ENCODE assay signal across 16 cellular contexts in genomic region chr22:19473578-19473977, GRCh38. TPM values are rescaled to one million over a fixed set of nuclear protein-coding genes. Genes with fewer than 3 reads are reported as not detected.
DNase-seq lines count a peak whose midpoint lies in the region; TF ChIP-seq lines count a peak whose summit lies in the region.
"Had no signal": no experiment of that assay in that cellular context is flagged by ENCODE, and none has a peak within 500 bp of the region (broad histone marks: within the 10 kb centered on the region; RNA-seq: fewer than 3 reads in every experiment).

No MANE protein-coding gene starts in this region.

- peaks cover 78% of the 10 kb centered on the region for H3K36me3 ChIP-seq in BLaER1
- H3K36me3 ChIP-seq in CD4-positive, alpha-beta memory T cell (ENCODE audit: insufficient read depth, low read length): peaks cover 49% of the 10 kb centered on the region

- H3K4me1 Mint-ChIP-seq in activated CD4-positive, alpha-beta memory T cell treated with anti-CD3 and anti-CD28 coated beads for 36 hours (ENCODE audit: low read depth): peaks cover 19% of the 10 kb centered on the region
- peaks cover 23 to 34% of the 10 kb centered on the region in 2 donors for H3K4me1 Mint-ChIP-seq in immature natural killer cell
- H3K4me1 Mint-ChIP-seq in CD4-positive, alpha-beta memory T cell: peaks cover 16 to 29% (median 27%) of the 10 kb centered on the region in 4 donors

- peak; percentile 15 for TF ChIP-seq CTCF in astrocyte of the cerebellum (IDR thresholded peaks at IDR 0.05; ENCODE audit: low read depth, low read length, missing control alignments)

- CTCF ChIA-PET in activated CD4-positive, alpha-beta memory T cell treated with anti-CD3 and anti-CD28 coated beads for 36 hours (lab: Charles Lee): interaction anchor here (0.9 to 1.2 kb wide), 2 partner anchors 29 to 156 kb away, joined by 3 to 4 read pairs; no protein-coding TSS in a partner anchor
- CTCF ChIA-PET in CD4-positive, alpha-beta memory T cell (lab: Charles Lee; ENCODE audit: partially characterized antibody): interaction anchor here (1.1 kb wide), 1 partner anchor 11 kb away, joined by 3 read pairs; no protein-coding TSS in a partner anchor

- DNase-seq in HT-29 (ENCODE audit: low spot score) (peak; percentile 6), astrocyte of the cerebellum (ENCODE audit: low read depth) (no peak), iris pigment epithelial cell (ENCODE audit: low read depth) (peak; percentile 28), immature natural killer cell (no peak), iPS-NIHi11 (ENCODE audit: low spot score) (no peak)
- no peak for DNase-seq in activated CD4-positive, alpha-beta memory T cell treated with anti-CD3 and anti-CD28 coated beads for 36 hours
- no peak for DNase-seq in CD4-positive, alpha-beta memory T cell
- DNase-seq: activated CD4-positive, CD25-positive, alpha-beta regulatory T cell; DMS153; effector memory CD8-positive, alpha-beta T cell; NCI-H1436 treated with DMSO at 0.1 percent for 48 hours; NCI-H510A; stimulated activated naive B cell treated with anti-CD40 and anti-IgM and Interleukin-4, amounts not matched to agents 10 μg/mL and 1 μg/mL and 100 μg/mL, for 72 hours had no signal

- no peaks in the 10 kb centered on the region for H3K9me3 ChIP-seq in BLaER1
- no peaks in the 10 kb centered on the region for H3K9me3 ChIP-seq in CD4-positive, alpha-beta memory T cell (ENCODE audit: control insufficient read depth in 1 of 2, low read length in 2 of 2)

- peaks cover 45% of the 10 kb centered on the region for H3K36me3 Mint-ChIP-seq in activated CD4-positive, alpha-beta memory T cell treated with anti-CD3 and anti-CD28 coated beads for 36 hours
- H3K36me3 Mint-ChIP-seq in immature natural killer cell: peaks cover 3 to 24% (median 4%) of the 10 kb centered on the region in 3 donors
- peaks cover 46 to 64% of the 10 kb centered on the region in 2 donors for H3K36me3 Mint-ChIP-seq in CD4-positive, alpha-beta memory T cell

- POLR2A ChIA-PET in activated CD4-positive, alpha-beta memory T cell treated with anti-CD3 and anti-CD28 coated beads for 36 hours (lab: Charles Lee): no interaction called here
- POLR2A ChIA-PET in CD4-positive, alpha-beta memory T cell (lab: Charles Lee; ENCODE audit: partially characterized antibody): interaction anchor here (1.8 kb wide), 1 partner anchor 25 kb away, joined by 6 read pairs; the partner anchor contains the start of gene C22orf39

- in situ Hi-C loops in astrocyte of the cerebellum (cut with HindIII; ENCODE audit: low sequenced_read_pairs): no loop called here

- no peaks in the 10 kb centered on the region for H3K27me3 Mint-ChIP-seq in activated CD4-positive, alpha-beta memory T cell treated with anti-CD3 and anti-CD28 coated beads for 36 hours
- peaks cover 0 to 4% (median 4%) of the 10 kb centered on the region in 3 donors for H3K27me3 Mint-ChIP-seq in immature natural killer cell (ENCODE audit: low read depth in 3 of 3)
- H3K27me3 Mint-ChIP-seq in CD4-positive, alpha-beta memory T cell: no peaks in the 10 kb centered on the region
- H3K27me3 Mint-ChIP-seq: B cell; effector memory CD8-positive, alpha-beta T cell; stimulated activated naive B cell treated with anti-CD40 and anti-IgM and Interleukin-4, amounts not matched to agents 10 μg/mL and 1 μg/mL and 100 μg/mL, for 72 hours had no signal

- no peak overlapping the region for H3K27ac Mint-ChIP-seq in activated CD4-positive, alpha-beta memory T cell treated with anti-CD3 and anti-CD28 coated beads for 36 hours
- no peak overlapping the region for H3K27ac Mint-ChIP-seq in immature natural killer cell
- H3K27ac Mint-ChIP-seq in CD4-positive, alpha-beta memory T cell: no peak overlapping the region
- H3K27ac Mint-ChIP-seq: B cell had no signal

- no peaks in the 10 kb centered on the region for H3K9me3 Mint-ChIP-seq in activated CD4-positive, alpha-beta memory T cell treated with anti-CD3 and anti-CD28 coated beads for 36 hours
- H3K9me3 Mint-ChIP-seq in immature natural killer cell: no peaks in the 10 kb centered on the region
- no peaks in the 10 kb centered on the region for H3K9me3 Mint-ChIP-seq in CD4-positive, alpha-beta memory T cell
- H3K9me3 Mint-ChIP-seq: effector memory CD8-positive, alpha-beta T cell; stimulated activated naive B cell treated with anti-CD40 and anti-IgM and Interleukin-4, amounts not matched to agents 10 μg/mL and 1 μg/mL and 100 μg/mL, for 72 hours had no signal

- no peak overlapping the region for H3K27ac ChIP-seq in BLaER1
- H3K27ac ChIP-seq in CD4-positive, alpha-beta memory T cell (ENCODE audit: low read depth, low read length): no peak overlapping the region
- H3K27ac ChIP-seq: skin epidermis had no signal

- peaks cover 87% of the 10 kb centered on the region for H4K20me1 ChIP-seq in BLaER1

- H3K4me3 ChIP-seq in BLaER1: no peak overlapping the region
- H3K4me3 ChIP-seq in astrocyte of the cerebellum (ENCODE audit: low read depth, low read length): no peak overlapping the region
- no peak overlapping the region for H3K4me3 ChIP-seq in CD4-positive, alpha-beta memory T cell (ENCODE audit: low read length in 2 of 2)
- H3K4me3 ChIP-seq: skin epidermis had no signal

- H3K4me2 ChIP-seq in BLaER1: no peak overlapping the region

- H3K27me3 ChIP-seq in BLaER1: no peaks in the 10 kb centered on the region
- no peaks in the 10 kb centered on the region for H3K27me3 ChIP-seq in CD4-positive, alpha-beta memory T cell (ENCODE audit: insufficient read depth, low read length)

- intact Hi-C loops in activated CD4-positive, alpha-beta memory T cell treated with anti-CD3 and anti-CD28 coated beads for 36 hours (cut with micrococcal nuclease): no loop called here
- intact Hi-C loops in CD4-positive, alpha-beta memory T cell (cut with micrococcal nuclease): no loop called here

- peaks cover 26% of the 10 kb centered on the region for H3K4me1 ChIP-seq in BLaER1
- peaks cover 13% of the 10 kb centered on the region for H3K4me1 ChIP-seq in CD4-positive, alpha-beta memory T cell (ENCODE audit: insufficient read depth, low read length)

- 0 out of 2 replicates have a peak overlapping the region, but pooled peaks have one; percentile 9 for H3K9ac ChIP-seq in BLaER1

- no peak overlapping the region for H3K4me3 Mint-ChIP-seq in activated CD4-positive, alpha-beta memory T cell treated with anti-CD3 and anti-CD28 coated beads for 36 hours
- no peak overlapping the region for H3K4me3 Mint-ChIP-seq in immature natural killer cell
- H3K4me3 Mint-ChIP-seq in CD4-positive, alpha-beta memory T cell: no peak overlapping the region
- H3K4me3 Mint-ChIP-seq: B cell; effector memory CD8-positive, alpha-beta T cell; stimulated activated naive B cell treated with anti-CD40 and anti-IgM and Interleukin-4, amounts not matched to agents 10 μg/mL and 1 μg/mL and 100 μg/mL, for 72 hours had no signal

RNA-seq across cellular contexts. Expression of gene UFD1, which starts 5.4 kb away (rescaled TPM):
- total RNA-seq in HT-29 (2014; rRNA removed; shearing (Covaris generic)): 146 and 147 TPM in 2 replicates
- total RNA-seq in activated CD4-positive, alpha-beta memory T cell treated with anti-CD3 and anti-CD28 coated beads for 36 hours: 10 to 100 TPM; 85.3 to 91.1 TPM
- polyA plus RNA-seq in immature natural killer cell: 100 to 1,000 TPM; 106 to 176 (median 142) TPM
- total RNA-seq in CD4-positive, alpha-beta memory T cell: 10 to 100 TPM; 42.0 to 48.7 TPM
- polyA plus RNA-seq in CD4-positive, alpha-beta memory T cell: 100 to 1,000 TPM in 1 of 2 donors, 10 to 100 TPM in 1; 81.3 to 126 TPM

RNA-seq across cellular contexts. Expression of gene CDC45, which starts 6.1 kb away (rescaled TPM):
- 71.3 and 86.5 TPM in 2 replicates for total RNA-seq in HT-29 (2014; rRNA removed; shearing (Covaris generic))
- total RNA-seq in activated CD4-positive, alpha-beta memory T cell treated with anti-CD3 and anti-CD28 coated beads for 36 hours: 100 to 1,000 TPM; 122 to 130 TPM
- polyA plus RNA-seq in immature natural killer cell: 1 to 10 TPM in 2 of 3 donors, not detected in 1; 3.1 to 3.5 TPM
- under 1 TPM; 0.53 to 0.64 TPM for total RNA-seq in CD4-positive, alpha-beta memory T cell
- under 1 TPM in 1 of 2 donors, not detected in 1; 0.57 TPM for polyA plus RNA-seq in CD4-positive, alpha-beta memory T cell

RNA-seq across cellular contexts. Expression of gene C22orf39, which starts 26.1 kb away (rescaled TPM):
- total RNA-seq in HT-29 (2014; rRNA removed; shearing (Covaris generic)): 43.6 and 58.4 TPM in 2 replicates
- 10 to 100 TPM; 23.3 to 23.5 TPM for total RNA-seq in activated CD4-positive, alpha-beta memory T cell treated with anti-CD3 and anti-CD28 coated beads for 36 hours
- 10 to 100 TPM; 67.8 to 75.5 (median 71.0) TPM for polyA plus RNA-seq in immature natural killer cell
- 10 to 100 TPM; 40.5 TPM for total RNA-seq in CD4-positive, alpha-beta memory T cell
- 10 to 100 TPM; 57.3 to 58.3 TPM for polyA plus RNA-seq in CD4-positive, alpha-beta memory T cell

RNA-seq across cellular contexts. Expression of gene MRPL40, which starts 41.2 kb away (rescaled TPM):
- total RNA-seq in HT-29 (2014; rRNA removed; shearing (Covaris generic)): 67.8 and 70.6 TPM in 2 replicates
- 10 to 100 TPM; 36.5 to 38.5 TPM for total RNA-seq in activated CD4-positive, alpha-beta memory T cell treated with anti-CD3 and anti-CD28 coated beads for 36 hours
- 10 to 100 TPM; 64.7 to 85.1 (median 77.9) TPM for polyA plus RNA-seq in immature natural killer cell
- total RNA-seq in CD4-positive, alpha-beta memory T cell: 10 to 100 TPM; 16.2 to 16.8 TPM
- polyA plus RNA-seq in CD4-positive, alpha-beta memory T cell: 10 to 100 TPM; 56.1 to 79.3 TPM

RNA-seq across cellular contexts. Expression of gene HIRA, which starts 42.0 kb away (rescaled TPM):
- 61.2 and 65.1 TPM in 2 replicates for total RNA-seq in HT-29 (2014; rRNA removed; shearing (Covaris generic))
- 10 to 100 TPM; 28.3 to 30.6 TPM for total RNA-seq in activated CD4-positive, alpha-beta memory T cell treated with anti-CD3 and anti-CD28 coated beads for 36 hours
- polyA plus RNA-seq in immature natural killer cell: 10 to 100 TPM in 1 of 3 donors, 1 to 10 TPM in 2; 4.3 to 11.5 (median 5.2) TPM
- 10 to 100 TPM; 27.3 to 30.8 TPM for total RNA-seq in CD4-positive, alpha-beta memory T cell
- 1 to 10 TPM; 1.4 to 7.9 TPM for polyA plus RNA-seq in CD4-positive, alpha-beta memory T cell

Comparison
In these comparisons a context has a peak if more than half of its experiments do, and no peak if none do; other contexts are left out.
1. DNase-seq: peak in HT-29 (single experiment) and iris pigment epithelial cell (single experiment); none in astrocyte of the cerebellum (single experiment), activated CD4-positive, alpha-beta memory T cell treated with anti-CD3 and anti-CD28 coated beads for 36 hours (single experiment), immature natural killer cell (0 of 3), CD4-positive, alpha-beta memory T cell (0 of 5) and iPS-NIHi11 (single experiment).
2. RNA of gene CDC45, which starts 6.1 kb away (total RNA-seq): 122 to 130 TPM in activated CD4-positive, alpha-beta memory T cell treated with anti-CD3 and anti-CD28 coated beads for 36 hours and 71.3 to 86.5 TPM in HT-29; 0.53 to 0.64 TPM in CD4-positive, alpha-beta memory T cell; every median in the first group is over 10 times any median in the second.